29 cellular contexts compared by ENCODE assay signal in the genomic region with DNA sequence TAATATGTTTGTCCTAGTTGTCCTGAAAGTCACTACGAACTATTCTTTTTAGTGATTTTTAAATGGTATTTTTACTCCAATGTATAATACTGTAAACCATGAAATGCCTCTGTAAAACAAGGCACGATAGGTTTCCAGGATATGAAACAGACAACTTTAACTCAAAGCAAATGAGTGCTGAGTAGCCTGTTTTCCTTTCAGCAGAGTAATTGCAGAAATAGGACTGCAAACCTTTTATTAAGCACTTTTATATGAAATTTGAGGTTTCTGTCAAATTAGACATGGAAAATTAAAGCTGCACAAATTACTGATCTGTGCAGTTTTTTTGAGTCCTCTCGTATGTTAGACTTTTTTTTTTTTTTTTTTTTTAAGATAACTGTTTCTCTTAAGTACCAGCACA.
"Had no signal": no experiment of that assay in that cellular context is flagged by ENCODE, and none has a peak within 500 bp of the region (broad histone marks: within the 10 kb centered on the region; RNA-seq: fewer than 3 reads in every experiment).

No MANE protein-coding gene starts in this region.

- H3K27me3 Mint-ChIP-seq: activated naive CD8-positive, alpha-beta T cell treated with anti-CD3 and anti-CD28 coated beads for 36 hours; stimulated activated naive B cell treated with anti-CD40 and anti-IgM and Interleukin-4, amounts not matched to agents 10 μg/mL and 1 μg/mL and 100 μg/mL, for 72 hours had no signal

- H3K27ac Mint-ChIP-seq: activated naive CD4-positive, alpha-beta T cell treated with anti-CD3 and anti-CD28 coated beads for 36 hours; natural killer cell; neural progenitor cell; stimulated activated naive B cell treated with anti-CD40 and anti-IgM and Interleukin-4, amounts not matched to agents 10 μg/mL and 1 μg/mL and 100 μg/mL, for 72 hours had no signal

- DNase-seq: activated CD4-positive, alpha-beta T cell treated with anti-CD3 and anti-CD28 coated beads for 48 hours; activated CD4-positive, alpha-beta T cell treated with anti-CD3 and anti-CD28 coated beads, Interleukin-2, amount 50 U/mL, for 48 hours; activated CD8-positive, alpha-beta memory T cell treated with anti-CD3 and anti-CD28 coated beads for 24 hours; activated effector memory CD4-positive, alpha-beta T cell treated with anti-CD3 and anti-CD28 coated beads, Interleukin-2, amount 50 U/mL, for 16 hours; activated naive CD4-positive, alpha-beta T cell treated with anti-CD3 and anti-CD28 coated beads for 36 hours; activated naive CD8-positive, alpha-beta T cell treated with anti-CD3 and anti-CD28 coated beads for 36 hours; adrenal gland; aorta; body of pancreas; dermis blood vessel endothelial cell; effector CD4-positive, alpha-beta T cell; erythroblast; head of caudate nucleus; kidney glomerular epithelial cell; left lung; lower lobe of right lung; mesendoderm; natural killer cell; stimulated activated CD4-positive, alpha-beta T cell treated with anti-CD3 and anti-CD28 coated beads, Interleukin-15, amount 100 ng/mL, for 24 hours; stimulated activated CD4-positive, alpha-beta T cell treated with anti-CD3 and anti-CD28 coated beads, Interleukin-2, amount 100 ng/mL, for 24 hours; stimulated activated naive B cell treated with anti-CD40 and anti-IgM and Interleukin-4, amounts not matched to agents 10 μg/mL and 1 μg/mL and 100 μg/mL, for 72 hours; T-helper 9 cell; WERI-Rb-1 had no signal

- H3K4me3 ChIP-seq: adrenal gland, body of pancreas, left lung, lower lobe of right lung, neural progenitor cell, right atrium auricular region, tibial nerve had no signal

- FAIRE-seq: colon, TTC549 had no signal

- H3K9me3 Mint-ChIP-seq: activated naive CD4-positive, alpha-beta T cell treated with anti-CD3 and anti-CD28 coated beads for 36 hours; natural killer cell; stimulated activated naive B cell treated with anti-CD40 and anti-IgM and Interleukin-4, amounts not matched to agents 10 μg/mL and 1 μg/mL and 100 μg/mL, for 72 hours had no signal

- H3K27ac ChIP-seq: adrenal gland, body of pancreas, left lung, lower lobe of right lung, neural progenitor cell, tibial nerve, WERI-Rb-1 had no signal

- H3K36me3 Mint-ChIP-seq: natural killer cell had no signal

- H3K27me3 ChIP-seq: adrenal gland, body of pancreas, left lung, neural progenitor cell, right atrium auricular region, tibial nerve had no signal

- H3K9me3 ChIP-seq: adrenal gland, body of pancreas, left lung, lower lobe of right lung, right atrium auricular region, tibial nerve had no signal

- H3K9ac ChIP-seq: neural progenitor cell had no signal

- H3K36me3 ChIP-seq: adrenal gland, left lung, lower lobe of right lung, neural progenitor cell, right atrium auricular region, tibial nerve had no signal

- H3K4me2 ChIP-seq: neural progenitor cell had no signal

- H2AFZ ChIP-seq: neural progenitor cell had no signal

- H3K4me3 Mint-ChIP-seq: activated naive CD4-positive, alpha-beta T cell treated with anti-CD3 and anti-CD28 coated beads for 36 hours; activated naive CD8-positive, alpha-beta T cell treated with anti-CD3 and anti-CD28 coated beads for 36 hours; natural killer cell; neural progenitor cell; stimulated activated naive B cell treated with anti-CD40 and anti-IgM and Interleukin-4, amounts not matched to agents 10 μg/mL and 1 μg/mL and 100 μg/mL, for 72 hours had no signal

- ATAC-seq: activated CD4-positive, CD25-positive, alpha-beta regulatory T cell treated with anti-CD3 and anti-CD28 coated beads, Interleukin-2, amount 50 U/mL, for 24 hours; body of pancreas; left lung; lower lobe of right lung; natural killer cell; stimulated activated naive B cell treated with anti-CD40 and anti-IgM and Interleukin-4, amounts not matched to agents 10 μg/mL and 1 μg/mL and 100 μg/mL, for 72 hours had no signal
